ENCODE assay signal across 16 cellular contexts in genomic region chr10:92102601-92103213, GRCh38.
DNase-seq lines count a peak whose midpoint lies in the region; ATAC-seq, FAIRE-seq and TF ChIP-seq lines count a peak whose summit lies in the region.
"Had no signal": no experiment of that assay in that cellular context is flagged by ENCODE, and none has a peak within 500 bp of the region (broad histone marks: within the 10 kb centered on the region; RNA-seq: fewer than 3 reads in every experiment).

No MANE protein-coding gene starts in this region.

- DNase-seq in right atrium auricular region (ENCODE audit: low spot score) (no peak), left ventricle myocardium superior (no peak), astrocyte (ENCODE audit: low read depth) (no peak), memory B cell (ENCODE audit: low spot score in 2 of 2) (no peak), pons (ENCODE audit: low spot score) (no peak), foreskin melanocyte (no peak), OCI-M2 (lab: John Stamatoyannopoulos, UW; ENCODE audit: unreplicated experiment) (no peak)
- DNase-seq: CD4-positive, CD25-positive, alpha-beta regulatory T cell; DMS79; H7; Kasumi-1; NCI-H2029 had no signal

- peak overlapping the region; percentile 1 for H3K27ac Mint-ChIP-seq in astrocyte (ENCODE audit: unreplicated experiment)
- peak overlapping the region; percentile 9 for H3K27ac Mint-ChIP-seq in memory B cell
- H3K27ac Mint-ChIP-seq: CD4-positive, CD25-positive, alpha-beta regulatory T cell had no signal

- no peak overlapping the region for H3K9ac ChIP-seq in astrocyte (ENCODE audit: low read length)

- ATAC-seq in left ventricle myocardium superior (no peak), memory B cell (ENCODE audit: low read depth) (no peak), HG03097 (IDR thresholded peaks at IDR 0.05; ENCODE audit: low FRiP score, unreplicated experiment) (no peak)

- intact Hi-C loops in left ventricle myocardium superior (cut with micrococcal nuclease) = no loop called here

- no peaks in the 10 kb centered on the region for H3K79me2 ChIP-seq in astrocyte (ENCODE audit: insufficient read depth, low read length)

- H3K4me1 Mint-ChIP-seq in astrocyte (ENCODE audit: low read depth, unreplicated experiment) (peaks cover 17% of the 10 kb centered on the region), memory B cell (peaks cover 16% of the 10 kb centered on the region)

- no peaks in the 10 kb centered on the region for H3K27me3 ChIP-seq in right atrium auricular region
- peaks cover 6% of the 10 kb centered on the region for H3K27me3 ChIP-seq in astrocyte (ENCODE audit: insufficient read depth, low read length)

- H4K20me1 ChIP-seq in astrocyte (ENCODE audit: insufficient read depth, low read length) = peaks cover 23% of the 10 kb centered on the region

- no peak overlapping the region for H3K4me2 ChIP-seq in astrocyte (ENCODE audit: low read length)

- H3K4me3 ChIP-seq in right atrium auricular region (no peak overlapping the region), astrocyte (ENCODE audit: insufficient read depth, low read depth, low read length) (no peak overlapping the region)
- H3K4me3 ChIP-seq: SJSA1 had no signal

- H2AFZ ChIP-seq in astrocyte (ENCODE audit: low read depth, low read length) = no peak overlapping the region

- peaks cover 0 to 42% of the 10 kb centered on the region in 2 donors for H3K4me1 ChIP-seq in right atrium auricular region
- H3K4me1 ChIP-seq in astrocyte (ENCODE audit: insufficient read depth, low read length) = peaks cover 8% of the 10 kb centered on the region

- FAIRE-seq in astrocyte (lab: Jason Lieb, UNC) = no peak
- FAIRE-seq: A204.1 had no signal

- H3K9me3 Mint-ChIP-seq in astrocyte (ENCODE audit: unreplicated experiment) = no peaks in the 10 kb centered on the region
- no peaks in the 10 kb centered on the region for H3K9me3 Mint-ChIP-seq in memory B cell
- H3K9me3 Mint-ChIP-seq: CD4-positive, CD25-positive, alpha-beta regulatory T cell had no signal

- H3K27ac ChIP-seq in right atrium auricular region = peak overlapping the region; percentile 68 to 75
- no peak overlapping the region for H3K27ac ChIP-seq in astrocyte (ENCODE audit: low read depth, low read length)
- H3K27ac ChIP-seq: RWPE1, SJSA1 had no signal

- no peak overlapping the region for H3K4me3 Mint-ChIP-seq in astrocyte (ENCODE audit: unreplicated experiment)
- H3K4me3 Mint-ChIP-seq in memory B cell = no peak overlapping the region
- H3K4me3 Mint-ChIP-seq: CD4-positive, CD25-positive, alpha-beta regulatory T cell had no signal

- H3K27me3 Mint-ChIP-seq in astrocyte (ENCODE audit: low read depth, unreplicated experiment) = no peaks in the 10 kb centered on the region
- no peaks in the 10 kb centered on the region for H3K27me3 Mint-ChIP-seq in memory B cell

- H3K36me3 Mint-ChIP-seq in astrocyte (ENCODE audit: low read depth, unreplicated experiment) (no peaks in the 10 kb centered on the region), memory B cell (peaks cover 6% of the 10 kb centered on the region)

- H3K9me3 ChIP-seq in right atrium auricular region (no peaks in the 10 kb centered on the region), astrocyte (ENCODE audit: insufficient read depth, low read depth, low read length) (no peaks in the 10 kb centered on the region)
- H3K9me3 ChIP-seq: SJSA1 had no signal

- no peaks in the 10 kb centered on the region for H3K36me3 ChIP-seq in right atrium auricular region
- H3K36me3 ChIP-seq in astrocyte (ENCODE audit: insufficient read depth, low read length) = no peaks in the 10 kb centered on the region
- H3K36me3 ChIP-seq: SJSA1 had no signal

- no peak for TF ChIP-seq CTCF in right atrium auricular region (IDR thresholded peaks at IDR 0.05)
- TF ChIP-seq CTCF in astrocyte (IDR thresholded peaks at IDR 0.05; ENCODE audit: insufficient read depth, low read depth, low read length) = no peak
